Comparison of ENCODE assay signal across 25 cellular contexts in genomic region chr2:229900012-229900411, GRCh38. TPM values are rescaled to one million over a fixed set of nuclear protein-coding genes. Genes with fewer than 3 reads are reported as not detected.
DNase-seq lines count a peak whose midpoint lies in the region; ATAC-seq, FAIRE-seq and TF ChIP-seq lines count a peak whose summit lies in the region.
"Had no signal": no experiment of that assay in that cellular context is flagged by ENCODE, and none has a peak within 500 bp of the region (broad histone marks: within the 10 kb centered on the region; RNA-seq: fewer than 3 reads in every experiment).

No MANE protein-coding gene starts in this region.

- H3K4me3 ChIP-seq in astrocyte (ENCODE audit: insufficient read depth, low read depth, low read length) (no peak overlapping the region), right lobe of liver (no peak overlapping the region)
- H3K4me3 ChIP-seq: GM23338, Peyer's patch, SJSA1 had no signal

- no peaks in the 10 kb centered on the region for H3K9me3 Mint-ChIP-seq in activated CD4-positive, alpha-beta T cell treated with anti-CD3 and anti-CD28 coated beads for 36 hours (ENCODE audit: low read depth)
- no peaks in the 10 kb centered on the region for H3K9me3 Mint-ChIP-seq in activated CD4-positive, alpha-beta T cell treated with anti-CD3 and anti-CD28 coated beads, Interleukin-2, amount 10 ng/mL, durations not matched to agents 24 days and 14 days
- H3K9me3 Mint-ChIP-seq in astrocyte (ENCODE audit: unreplicated experiment), result no peaks in the 10 kb centered on the region
- H3K9me3 Mint-ChIP-seq: CD14-positive monocyte, GM23338 had no signal

- H3K36me3 Mint-ChIP-seq in activated CD4-positive, alpha-beta T cell treated with anti-CD3 and anti-CD28 coated beads for 36 hours (ENCODE audit: low read depth), result peaks cover 28% of the 10 kb centered on the region
- H3K36me3 Mint-ChIP-seq in activated CD4-positive, alpha-beta T cell treated with anti-CD3 and anti-CD28 coated beads, Interleukin-2, amount 10 ng/mL, durations not matched to agents 24 days and 14 days (ENCODE audit: low read depth), result peaks cover 27% of the 10 kb centered on the region
- H3K36me3 Mint-ChIP-seq in astrocyte (ENCODE audit: low read depth, unreplicated experiment), result peaks cover 10% of the 10 kb centered on the region

- H3K9ac ChIP-seq in astrocyte (ENCODE audit: low read length), result no peak overlapping the region

- DNase-seq in activated CD4-positive, alpha-beta T cell treated with anti-CD3 and anti-CD28 coated beads for 36 hours, result no peak
- no peak for DNase-seq in activated CD4-positive, alpha-beta T cell treated with anti-CD3 and anti-CD28 coated beads, Interleukin-2, amount 10 ng/mL, durations not matched to agents 24 days and 14 days
- no peak for DNase-seq in GM12892 (ENCODE audit: insufficient read length)
- DNase-seq in astrocyte (ENCODE audit: low read depth), result no peak
- DNase-seq in right lobe of liver, result no peak
- DNase-seq in epidermal melanocyte (ENCODE audit: insufficient read length, low spot score), result no peak
- no peak for DNase-seq in NCI-H2081 treated with DMSO at 0.1 percent for 48 hours (lab: John Stamatoyannopoulos, UW)
- DNase-seq: COR-L47; HCEC 1CT; IMR-90; Kasumi-1; MM.1S; NCI-H1092 treated with DMSO at 0.1 percent for 48 hours; NCI-H146; NCI-H2029 treated with DMSO at 0.1 percent for 48 hours; NCI-H510A; NCI-H748 treated with DMSO at 0.1 percent for 48 hours; NK-92 treated with Interleukin-12 subunit alpha and Interleukin-12 subunit beta, amount 100 ng/mL, for 24 hours; Peyer's patch had no signal

- H2AFZ ChIP-seq in astrocyte (ENCODE audit: low read depth, low read length), result no peak overlapping the region
- H2AFZ ChIP-seq: GM23338 had no signal

- no peaks in the 10 kb centered on the region for H3K27me3 ChIP-seq in astrocyte (ENCODE audit: insufficient read depth, low read length)
- H3K27me3 ChIP-seq in right lobe of liver, result no peaks in the 10 kb centered on the region
- H3K27me3 ChIP-seq: Peyer's patch, SJSA1 had no signal

- H3K79me2 ChIP-seq in astrocyte (ENCODE audit: insufficient read depth, low read length), result peaks cover 99% of the 10 kb centered on the region

- POLR2A ChIA-PET in activated CD4-positive, alpha-beta T cell treated with anti-CD3 and anti-CD28 coated beads for 36 hours (lab: Charles Lee), result no interaction called here

- ATAC-seq in activated CD4-positive, alpha-beta T cell treated with anti-CD3 and anti-CD28 coated beads for 36 hours, result peak; percentile 78
- peak in 3 of 4 donors; percentile 55 to 87 (median 79) for ATAC-seq in right lobe of liver
- no peak for ATAC-seq in GM19395 (IDR thresholded peaks at IDR 0.05; ENCODE audit: unreplicated experiment)
- ATAC-seq: GM23338 had no signal

- H3K9me3 ChIP-seq in astrocyte (ENCODE audit: insufficient read depth, low read depth, low read length), result no peaks in the 10 kb centered on the region
- no peaks in the 10 kb centered on the region for H3K9me3 ChIP-seq in right lobe of liver
- H3K9me3 ChIP-seq: Peyer's patch, SJSA1 had no signal

- H3K27ac Mint-ChIP-seq in activated CD4-positive, alpha-beta T cell treated with anti-CD3 and anti-CD28 coated beads for 36 hours, result no peak overlapping the region
- H3K27ac Mint-ChIP-seq in activated CD4-positive, alpha-beta T cell treated with anti-CD3 and anti-CD28 coated beads, Interleukin-2, amount 10 ng/mL, durations not matched to agents 24 days and 14 days, result no peak overlapping the region
- no peak overlapping the region for H3K27ac Mint-ChIP-seq in astrocyte (ENCODE audit: unreplicated experiment)

- intact Hi-C loops in activated CD4-positive, alpha-beta T cell treated with anti-CD3 and anti-CD28 coated beads for 36 hours (cut with DNase I, micrococcal nuclease), result no loop called here
- intact Hi-C loops in activated CD4-positive, alpha-beta T cell treated with anti-CD3 and anti-CD28 coated beads, Interleukin-2, amount 10 ng/mL, durations not matched to agents 24 days and 14 days (cut with micrococcal nuclease), result no loop called here
- intact Hi-C loops in right lobe of liver (cut with DNase I), result no loop called here

- FAIRE-seq in GM12892 (lab: Jason Lieb, UNC) (peak; percentile 21), astrocyte (lab: Jason Lieb, UNC) (peak; percentile 20)
- FAIRE-seq: G401.6 had no signal

- peaks cover 4% of the 10 kb centered on the region for H3K36me3 ChIP-seq in astrocyte (ENCODE audit: insufficient read depth, low read length)
- H3K36me3 ChIP-seq in right lobe of liver, result no peaks in the 10 kb centered on the region

- no peak overlapping the region for H3K4me3 Mint-ChIP-seq in activated CD4-positive, alpha-beta T cell treated with anti-CD3 and anti-CD28 coated beads for 36 hours
- H3K4me3 Mint-ChIP-seq in activated CD4-positive, alpha-beta T cell treated with anti-CD3 and anti-CD28 coated beads, Interleukin-2, amount 10 ng/mL, durations not matched to agents 24 days and 14 days, result no peak overlapping the region
- H3K4me3 Mint-ChIP-seq in astrocyte (ENCODE audit: unreplicated experiment), result no peak overlapping the region
- H3K4me3 Mint-ChIP-seq: CD14-positive monocyte, GM23338 had no signal

- peaks cover 58% of the 10 kb centered on the region for H3K4me1 Mint-ChIP-seq in activated CD4-positive, alpha-beta T cell treated with anti-CD3 and anti-CD28 coated beads for 36 hours
- H3K4me1 Mint-ChIP-seq in activated CD4-positive, alpha-beta T cell treated with anti-CD3 and anti-CD28 coated beads, Interleukin-2, amount 10 ng/mL, durations not matched to agents 24 days and 14 days, result peaks cover 25% of the 10 kb centered on the region
- H3K4me1 Mint-ChIP-seq in astrocyte (ENCODE audit: low read depth, unreplicated experiment), result peaks cover 16% of the 10 kb centered on the region

- H4K20me1 ChIP-seq in astrocyte (ENCODE audit: insufficient read depth, low read length), result peaks cover 84% of the 10 kb centered on the region

- H3K4me2 ChIP-seq in astrocyte (ENCODE audit: low read length), result no peak overlapping the region
- H3K4me2 ChIP-seq: GM23338 had no signal

- peaks cover 10% of the 10 kb centered on the region for H3K4me1 ChIP-seq in astrocyte (ENCODE audit: insufficient read depth, low read length)
- peaks cover 0 to 37% (median 11%) of the 10 kb centered on the region in 4 donors for H3K4me1 ChIP-seq in right lobe of liver
- H3K4me1 ChIP-seq: Peyer's patch had no signal

- TF ChIP-seq POLR2A in GM12892 (IDR thresholded peaks at IDR 0.05; ENCODE audit: low read depth, low read length) (no peak), right lobe of liver (IDR thresholded peaks at IDR 0.05) (no peak)

- H3K27ac ChIP-seq in astrocyte (ENCODE audit: low read depth, low read length) (no peak overlapping the region), right lobe of liver (peak overlapping the region in 1 of 3 donors; percentile 18)
- H3K27ac ChIP-seq: 22Rv1, Peyer's patch, SJSA1 had no signal

- H3K27me3 Mint-ChIP-seq in activated CD4-positive, alpha-beta T cell treated with anti-CD3 and anti-CD28 coated beads for 36 hours, result no peaks in the 10 kb centered on the region
- H3K27me3 Mint-ChIP-seq in activated CD4-positive, alpha-beta T cell treated with anti-CD3 and anti-CD28 coated beads, Interleukin-2, amount 10 ng/mL, durations not matched to agents 24 days and 14 days, result no peaks in the 10 kb centered on the region
- H3K27me3 Mint-ChIP-seq in astrocyte (ENCODE audit: low read depth, unreplicated experiment), result no peaks in the 10 kb centered on the region

- 35% methylated on average over 3 of the region's 3 CpGs for WGBS in right lobe of liver (ENCODE audit: insufficient coverage, low coverage, low lambda C conversion rate, missing lambda C conversion rate)

- CTCF ChIA-PET in activated CD4-positive, alpha-beta T cell treated with anti-CD3 and anti-CD28 coated beads for 36 hours (lab: Charles Lee), result interaction anchor here (1.0 to 2.7 kb wide), 4 partner anchors 9 to 99 kb away, joined by 3 to 7 read pairs (median 4); no protein-coding TSS in a partner anchor

- TF ChIP-seq CTCF in astrocyte (IDR thresholded peaks at IDR 0.05; ENCODE audit: insufficient read depth, low read depth, low read length) (no peak), right lobe of liver (IDR thresholded peaks at IDR 0.05) (no peak)

RNA-seq across cellular contexts. Expression of gene TRIP12, which starts 21.8 kb away (rescaled TPM):
- 100 to 1,000 TPM; 231 to 382 TPM for total RNA-seq in activated CD4-positive, alpha-beta T cell treated with anti-CD3 and anti-CD28 coated beads for 36 hours
- 240 and 246 TPM in 2 replicates for total RNA-seq in activated CD4-positive, alpha-beta T cell treated with anti-CD3 and anti-CD28 coated beads, Interleukin-2, amount 10 ng/mL, durations not matched to agents 24 days and 14 days
- polyA plus RNA-seq in GM12892 (2012; ENCODE audit: missing spikeins), result 77.7 TPM
- 366 and 379 TPM in 2 replicates for total RNA-seq in astrocyte
- 10 to 100 TPM; 66.5 to 98.0 (median 85.4) TPM for total RNA-seq in right lobe of liver

RNA-seq across cellular contexts. Expression of gene FBXO36, which starts 22.3 kb away (rescaled TPM):
- total RNA-seq in activated CD4-positive, alpha-beta T cell treated with anti-CD3 and anti-CD28 coated beads for 36 hours, result 1 to 10 TPM; 1.5 to 2.0 TPM
- 0.71 and 0.77 TPM in 2 replicates for total RNA-seq in activated CD4-positive, alpha-beta T cell treated with anti-CD3 and anti-CD28 coated beads, Interleukin-2, amount 10 ng/mL, durations not matched to agents 24 days and 14 days
- polyA plus RNA-seq in GM12892 (2012; ENCODE audit: missing spikeins), result 1.6 TPM
- total RNA-seq in astrocyte, result 1.9 and 2.8 TPM in 2 replicates
- total RNA-seq in right lobe of liver, result 1 to 10 TPM in 1 of 6 experiments, under 1 TPM in 5; 0.49 to 1.2 (median 0.72) TPM
